In the genomic region with DNA sequence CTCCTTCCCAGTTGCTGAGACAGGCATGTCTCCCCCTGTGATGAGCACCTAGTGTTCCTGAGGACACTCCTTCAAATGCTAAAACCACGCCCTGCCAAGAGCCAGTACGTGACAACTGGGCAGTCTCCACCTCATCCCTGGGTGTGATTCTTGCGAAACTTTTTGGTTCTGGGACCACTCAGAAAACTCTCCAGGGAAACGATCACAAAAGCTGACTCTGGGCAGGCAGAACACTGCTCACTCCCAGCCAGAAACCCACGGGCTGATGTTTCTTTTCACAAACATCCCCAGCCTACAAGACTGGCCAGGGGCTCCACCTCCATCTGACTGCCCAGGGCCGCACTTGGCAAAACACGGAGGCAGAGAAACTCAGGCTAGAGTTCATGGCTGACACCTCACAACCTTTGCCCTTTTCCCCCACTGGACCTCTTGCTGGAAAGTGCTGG, we compare ENCODE assay signal across 9 cellular contexts. TPM values are rescaled to one million over a fixed set of nuclear protein-coding genes. Genes with fewer than 3 reads are reported as not detected.
A peak's percentile ranks its signal among the peaks of the same experiment; 100 is the strongest.
DNase-seq lines count a peak whose midpoint lies in the region; TF ChIP-seq lines count a peak whose summit lies in the region.
"Had no signal": no experiment of that assay in that cellular context is flagged by ENCODE, and none has a peak within 500 bp of the region (broad histone marks: within the 10 kb centered on the region; RNA-seq: fewer than 3 reads in every experiment).

No MANE protein-coding gene starts in this region.

- no peaks in the 10 kb centered on the region for H3K27me3 ChIP-seq in duodenal mucosa (ENCODE audit: control insufficient read depth in 1 of 2, insufficient read depth in 2 of 2, low read length in 2 of 2)
- H3K27me3 ChIP-seq in uterus = no peaks in the 10 kb centered on the region

- H3K4me3 Mint-ChIP-seq in activated naive CD8-positive, alpha-beta T cell = peak overlapping the region; percentile 10
- H3K4me3 Mint-ChIP-seq in activated naive CD8-positive, alpha-beta T cell treated with anti-CD3 and anti-CD28 coated beads for 36 hours = no peak overlapping the region

- H3K9ac ChIP-seq in duodenal mucosa (ENCODE audit: low read depth in 1 of 2, low read length in 2 of 2) = no peak overlapping the region

- H3K36me3 ChIP-seq in duodenal mucosa (ENCODE audit: control insufficient read depth in 1 of 2, insufficient read depth in 2 of 2, low read length in 2 of 2) (peaks cover 5 to 10% of the 10 kb centered on the region in 2 donors), uterus (no peaks in the 10 kb centered on the region)

- H3K9me3 Mint-ChIP-seq in activated naive CD8-positive, alpha-beta T cell (ENCODE audit: low read depth) = no peaks in the 10 kb centered on the region
- H3K9me3 Mint-ChIP-seq in activated naive CD8-positive, alpha-beta T cell treated with anti-CD3 and anti-CD28 coated beads for 36 hours = no peaks in the 10 kb centered on the region

- H3K36me3 Mint-ChIP-seq in activated naive CD8-positive, alpha-beta T cell = peaks cover 3% of the 10 kb centered on the region
- H3K36me3 Mint-ChIP-seq in activated naive CD8-positive, alpha-beta T cell treated with anti-CD3 and anti-CD28 coated beads for 36 hours = peaks cover 39% of the 10 kb centered on the region

- H3K4me1 ChIP-seq in duodenal mucosa (ENCODE audit: control insufficient read depth in 1 of 2, insufficient read depth in 2 of 2, low read length in 2 of 2) (peaks cover 39 to 52% of the 10 kb centered on the region in 2 donors), uterus (peaks cover 8 to 22% of the 10 kb centered on the region in 2 donors)

- no peaks in the 10 kb centered on the region for H3K27me3 Mint-ChIP-seq in activated naive CD8-positive, alpha-beta T cell
- H3K27me3 Mint-ChIP-seq in activated naive CD8-positive, alpha-beta T cell treated with anti-CD3 and anti-CD28 coated beads for 36 hours = no peaks in the 10 kb centered on the region

- H3K4me1 Mint-ChIP-seq in activated naive CD8-positive, alpha-beta T cell (ENCODE audit: low read depth) = peaks cover 45% of the 10 kb centered on the region
- peaks cover 43% of the 10 kb centered on the region for H3K4me1 Mint-ChIP-seq in activated naive CD8-positive, alpha-beta T cell treated with anti-CD3 and anti-CD28 coated beads for 36 hours

- H3K9me3 ChIP-seq in duodenal mucosa (ENCODE audit: control insufficient read depth in 1 of 2, low read length in 2 of 2) (no peaks in the 10 kb centered on the region), uterus (no peaks in the 10 kb centered on the region)

- intact Hi-C loops in uterus (cut with DNase I; ENCODE audit: low total_unique reads) = no loop called here

- TF ChIP-seq POLR2A in uterus (IDR thresholded peaks at IDR 0.05) = no peak

- peak overlapping the region; percentile 50 for H3K27ac Mint-ChIP-seq in activated naive CD8-positive, alpha-beta T cell
- no peak overlapping the region for H3K27ac Mint-ChIP-seq in activated naive CD8-positive, alpha-beta T cell treated with anti-CD3 and anti-CD28 coated beads for 36 hours

- TF ChIP-seq CTCF in uterus (IDR thresholded peaks at IDR 0.05) = no peak

- DNase-seq in activated naive CD8-positive, alpha-beta T cell treated with anti-CD3 and anti-CD28 coated beads for 36 hours = no peak
- DNase-seq in mucosa of gallbladder (ENCODE audit: low spot score) (peak; percentile 74), uterus (peak; percentile 76 to 77), NCI-H524 treated with DMSO at 0.1 percent for 48 hours (lab: John Stamatoyannopoulos, UW) (no peak), NCI-H1417 (lab: John Stamatoyannopoulos, UW) (no peak)
- DNase-seq in activated CD8-positive, alpha-beta memory T cell treated with anti-CD3 and anti-CD28 coated beads for 24 hours = no peak

- peak overlapping the region; percentile 46 for H3K27ac ChIP-seq in duodenal mucosa (ENCODE audit: low read depth, low read length)
- peak overlapping the region; percentile 87 to 92 for H3K27ac ChIP-seq in uterus

- H3K4me3 ChIP-seq in duodenal mucosa (ENCODE audit: low read depth in 1 of 2, low read length in 2 of 2) = no peak overlapping the region
- no peak overlapping the region for H3K4me3 ChIP-seq in uterus
- H3K4me3 ChIP-seq: smooth muscle cell had no signal

RNA-seq across cellular contexts. Expression of gene DHRS3, which starts 24.4 kb away (rescaled TPM):
- total RNA-seq in activated naive CD8-positive, alpha-beta T cell treated with anti-CD3 and anti-CD28 coated beads for 36 hours = 100 to 1,000 TPM; 163 to 167 TPM
- total RNA-seq in mucosa of gallbladder (168 TPM), uterus (10 to 100 TPM; 12.6 to 82.0 (median 51.5) TPM)

RNA-seq across cellular contexts. Expression of gene AADACL4, which starts 50.2 kb away (rescaled TPM):
- total RNA-seq in activated naive CD8-positive, alpha-beta T cell treated with anti-CD3 and anti-CD28 coated beads for 36 hours = not detected
- total RNA-seq in mucosa of gallbladder = not detected
- total RNA-seq in uterus = under 1 TPM in 2 of 4 donors, not detected in 2; 0.14 to 0.46 TPM
- total RNA-seq: smooth muscle cell had no signal

Comparison
In these comparisons a context has a peak if more than half of its experiments do, and no peak if none do; other contexts are left out.
1. DNase-seq: peak in mucosa of gallbladder (single experiment) and uterus (2 of 2); none in activated naive CD8-positive, alpha-beta T cell treated with anti-CD3 and anti-CD28 coated beads for 36 hours (single experiment), activated CD8-positive, alpha-beta memory T cell treated with anti-CD3 and anti-CD28 coated beads for 24 hours (single experiment), NCI-H524 treated with DMSO at 0.1 percent for 48 hours (single experiment) and NCI-H1417 (0 of 3).